3 cellular contexts compared by ENCODE assay signal in genomic region chr13:49590714-49591113, GRCh38. TPM values are rescaled to one million over a fixed set of nuclear protein-coding genes. Genes with fewer than 3 reads are reported as not detected.
"Had no signal": no experiment of that assay in that cellular context is flagged by ENCODE, and none has a peak within 500 bp of the region (broad histone marks: within the 10 kb centered on the region; RNA-seq: fewer than 3 reads in every experiment).

No MANE protein-coding gene starts in this region.

RNA-seq across cellular contexts. Expression of gene ARL11, which starts 37.6 kb away (rescaled TPM):
- total RNA-seq: astrocyte, bronchial epithelial cell, chondrocyte had no signal
